ENCODE assay signal across 1 cellular context in genomic region chr6:6654599-6655575, GRCh38.
A peak's percentile ranks its signal among the peaks of the same experiment; 100 is the strongest.
TF ChIP-seq lines count a peak whose summit lies in the region.

No MANE protein-coding gene starts in this region.

TF ChIP-seq in K562, 482 proteins besides CTCF, POLR2A, EP300 and RAD21 (continued from another document and continues in another):
- TF ChIP-seq MGA (IDR thresholded peaks at IDR 0.05) = peak; percentile 96
- TF ChIP-seq ZNF431 (CRISPR knock-in tag; IDR thresholded peaks at IDR 0.05) = 0 out of 2 replicates have a peak, but pooled peaks have one; percentile 44
- no peak for TF ChIP-seq NFYB (IDR thresholded peaks at IDR 0.05; ENCODE audit: extremely low read depth, insufficient read length)
- no peak for TF ChIP-seq NR2F6 (CRISPR knock-in tag; IDR thresholded peaks at IDR 0.05)
- 0 out of 2 replicates have a peak, but pooled peaks have one; percentile 5 for TF ChIP-seq NR2C2 (CRISPR knock-in tag; IDR thresholded peaks at IDR 0.05)
- peak; percentile 90 for TF ChIP-seq NR2C2 (tag; IDR thresholded peaks at IDR 0.05)
- TF ChIP-seq, protein P1, sequence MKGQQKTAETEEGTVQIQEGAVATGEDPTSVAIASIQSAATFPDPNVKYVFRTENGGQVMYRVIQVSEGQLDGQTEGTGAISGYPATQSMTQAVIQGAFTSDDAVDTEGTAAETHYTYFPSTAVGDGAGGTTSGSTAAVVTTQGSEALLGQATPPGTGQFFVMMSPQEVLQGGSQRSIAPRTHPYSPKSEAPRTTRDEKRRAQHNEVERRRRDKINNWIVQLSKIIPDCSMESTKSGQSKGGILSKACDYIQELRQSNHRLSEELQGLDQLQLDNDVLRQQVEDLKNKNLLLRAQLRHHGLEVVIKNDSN (CRISPR knock-in tag; IDR thresholded peaks at IDR 0.05) = no peak
- TF ChIP-seq DEAF1 (CRISPR knock-in tag; IDR thresholded peaks at IDR 0.05) = 0 out of 2 replicates have a peak, but pooled peaks have one; percentile 15
- TF ChIP-seq L3MBTL2 (IDR thresholded peaks at IDR 0.05) = peak; percentile 96
- TF ChIP-seq GABPB2 (CRISPR knock-in tag; conservative IDR thresholded peaks at IDR 0.05) = peak; percentile 67; the same call in 1 of the 2 replicates
- TF ChIP-seq, protein P2, sequence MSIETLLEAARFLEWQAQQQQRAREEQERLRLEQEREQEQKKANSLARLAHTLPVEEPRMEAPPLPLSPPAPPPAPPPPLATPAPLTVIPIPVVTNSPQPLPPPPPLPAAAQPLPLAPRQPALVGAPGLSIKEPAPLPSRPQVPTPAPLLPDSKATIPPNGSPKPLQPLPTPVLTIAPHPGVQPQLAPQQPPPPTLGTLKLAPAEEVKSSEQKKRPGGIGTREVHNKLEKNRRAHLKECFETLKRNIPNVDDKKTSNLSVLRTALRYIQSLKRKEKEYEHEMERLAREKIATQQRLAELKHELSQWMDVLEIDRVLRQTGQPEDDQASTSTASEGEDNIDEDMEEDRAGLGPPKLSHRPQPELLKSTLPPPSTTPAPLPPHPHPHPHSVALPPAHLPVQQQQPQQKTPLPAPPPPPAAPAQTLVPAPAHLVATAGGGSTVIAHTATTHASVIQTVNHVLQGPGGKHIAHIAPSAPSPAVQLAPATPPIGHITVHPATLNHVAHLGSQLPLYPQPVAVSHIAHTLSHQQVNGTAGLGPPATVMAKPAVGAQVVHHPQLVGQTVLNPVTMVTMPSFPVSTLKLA (conservative IDR thresholded peaks at IDR 0.05) = 0 out of 4 replicates have a peak, but pooled peaks of 1 of the 2 experiments have one; percentile 14
- TF ChIP-seq NFATC3 (IDR thresholded peaks at IDR 0.05) = no peak
- TF ChIP-seq, protein P3, sequence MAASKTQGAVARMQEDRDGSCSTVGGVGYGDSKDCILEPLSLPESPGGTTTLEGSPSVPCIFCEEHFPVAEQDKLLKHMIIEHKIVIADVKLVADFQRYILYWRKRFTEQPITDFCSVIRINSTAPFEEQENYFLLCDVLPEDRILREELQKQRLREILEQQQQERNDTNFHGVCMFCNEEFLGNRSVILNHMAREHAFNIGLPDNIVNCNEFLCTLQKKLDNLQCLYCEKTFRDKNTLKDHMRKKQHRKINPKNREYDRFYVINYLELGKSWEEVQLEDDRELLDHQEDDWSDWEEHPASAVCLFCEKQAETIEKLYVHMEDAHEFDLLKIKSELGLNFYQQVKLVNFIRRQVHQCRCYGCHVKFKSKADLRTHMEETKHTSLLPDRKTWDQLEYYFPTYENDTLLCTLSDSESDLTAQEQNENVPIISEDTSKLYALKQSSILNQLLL (CRISPR knock-in tag; IDR thresholded peaks at IDR 0.05; ENCODE audit: borderline replicate concordance) = no peak
- TF ChIP-seq KLF10 (CRISPR knock-in tag; IDR thresholded peaks at IDR 0.05) = no peak
- TF ChIP-seq, protein P4, sequence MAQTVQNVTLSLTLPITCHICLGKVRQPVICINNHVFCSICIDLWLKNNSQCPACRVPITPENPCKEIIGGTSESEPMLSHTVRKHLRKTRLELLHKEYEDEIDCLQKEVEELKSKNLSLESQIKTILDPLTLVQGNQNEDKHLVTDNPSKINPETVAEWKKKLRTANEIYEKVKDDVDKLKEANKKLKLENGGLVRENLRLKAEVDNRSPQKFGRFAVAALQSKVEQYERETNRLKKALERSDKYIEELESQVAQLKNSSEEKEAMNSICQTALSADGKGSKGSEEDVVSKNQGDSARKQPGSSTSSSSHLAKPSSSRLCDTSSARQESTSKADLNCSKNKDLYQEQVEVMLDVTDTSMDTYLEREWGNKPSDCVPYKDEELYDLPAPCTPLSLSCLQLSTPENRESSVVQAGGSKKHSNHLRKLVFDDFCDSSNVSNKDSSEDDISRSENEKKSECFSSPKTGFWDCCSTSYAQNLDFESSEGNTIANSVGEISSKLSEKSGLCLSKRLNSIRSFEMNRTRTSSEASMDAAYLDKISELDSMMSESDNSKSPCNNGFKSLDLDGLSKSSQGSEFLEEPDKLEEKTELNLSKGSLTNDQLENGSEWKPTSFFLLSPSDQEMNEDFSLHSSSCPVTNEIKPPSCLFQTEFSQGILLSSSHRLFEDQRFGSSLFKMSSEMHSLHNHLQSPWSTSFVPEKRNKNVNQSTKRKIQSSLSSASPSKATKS (CRISPR knock-in tag; IDR thresholded peaks at IDR 0.05) = no peak
- no peak for TF ChIP-seq SNAPC5 (CRISPR knock-in tag; IDR thresholded peaks at IDR 0.05)
- TF ChIP-seq HDAC3 (IDR thresholded peaks at IDR 0.05; ENCODE audit: borderline replicate concordance, partially characterized antibody) = peak; percentile 24
- no peak for TF ChIP-seq NUFIP1 (IDR thresholded peaks at IDR 0.05; ENCODE audit: partially characterized antibody)
- TF ChIP-seq PTTG1 (tag; IDR thresholded peaks at IDR 0.05; ENCODE audit: low read depth) = peak; percentile 72
- TF ChIP-seq LCOR (CRISPR knock-in tag; IDR thresholded peaks at IDR 0.05) = no peak
- peak; percentile 95 for TF ChIP-seq ZNF589 (CRISPR knock-in tag; IDR thresholded peaks at IDR 0.05; ENCODE audit: low read depth)
- peak; percentile 96 for TF ChIP-seq ZNF311 (CRISPR knock-in tag; IDR thresholded peaks at IDR 0.05)
- peak; percentile 87 for TF ChIP-seq RNF2 (IDR thresholded peaks at IDR 0.05)
- TF ChIP-seq HNRNPH1 (optimal IDR thresholded peaks at IDR 0.05; ENCODE audit: low read depth, low read length) = no peak
- TF ChIP-seq RBFOX2 (IDR thresholded peaks at IDR 0.05; ENCODE audit: low read depth, low read length) = peak; percentile 28; the same call in 1 of the 2 replicates
- no peak for TF ChIP-seq ZNF707 (CRISPR knock-in tag; conservative IDR thresholded peaks at IDR 0.05)
- peak; percentile 88; the same call in 1 of the 2 replicates for TF ChIP-seq ZNF592 (IDR thresholded peaks at IDR 0.05)
- 0 out of 2 replicates have a peak, but pooled peaks have one; percentile 27 for TF ChIP-seq HMG20B (CRISPR knock-in tag; IDR thresholded peaks at IDR 0.05)
- TF ChIP-seq MCM3 (IDR thresholded peaks at IDR 0.05) = no peak
- TF ChIP-seq ZNF561 (CRISPR knock-in tag; conservative IDR thresholded peaks at IDR 0.05) = no peak
- TF ChIP-seq TRIM24 (IDR thresholded peaks at IDR 0.05) = peak in 1 of 2 experiments; percentile 72; a peak in 1 of 4 replicates
- TF ChIP-seq ZNF197 (CRISPR knock-in tag; IDR thresholded peaks at IDR 0.05; ENCODE audit: low read depth) = peak; percentile 87
- TF ChIP-seq PYGO2 (tag; IDR thresholded peaks at IDR 0.05) = peak; percentile 42; the same call in 1 of the 2 replicates
- TF ChIP-seq ATF1 (CRISPR knock-in tag; IDR thresholded peaks at IDR 0.05) = no peak
- TF ChIP-seq ATF1 (tag; IDR thresholded peaks at IDR 0.05) = peak; percentile 52; the same call in 1 of the 2 replicates
- TF ChIP-seq BRD4 (IDR thresholded peaks at IDR 0.05) = peak; percentile 15; the same call in 1 of the 2 replicates
- peak; percentile 87 for TF ChIP-seq ZNF668 (CRISPR knock-in tag; IDR thresholded peaks at IDR 0.05)
